Comparison of ENCODE assay signal across 1 cellular context in genomic region chr9:133969681-133970580, GRCh38.
TF ChIP-seq lines count a peak whose summit lies in the region.

No MANE protein-coding gene starts in this region.

TF ChIP-seq in GM12878, 131 proteins besides CTCF, POLR2A, EP300 and RAD21:
- TF ChIP-seq BHLHE40 (IDR thresholded peaks at IDR 0.05; ENCODE audit: borderline replicate concordance in 1 of 2, low read depth in 2 of 2, low read length in 1 of 2) (peak; percentile 12 to 36; a peak in 1 of 4 replicates), E4F1 (IDR thresholded peaks at IDR 0.05; ENCODE audit: borderline replicate concordance, partially characterized antibody) (no peak), HCFC1 (IDR thresholded peaks at IDR 0.05; ENCODE audit: low read length) (no peak), MLLT1 (IDR thresholded peaks at IDR 0.05) (0 out of 2 replicates have a peak, but pooled peaks have one; percentile 23)
TF ChIP-seq in GM12878: peak in this region for 2.
